Comparison of ENCODE assay signal across 1 cellular context in genomic region chr2:199985625-199986207, GRCh38.
TF ChIP-seq lines count a peak whose summit lies in the region.

No MANE protein-coding gene starts in this region.

TF ChIP-seq in HepG2, 621 proteins besides CTCF, POLR2A, EP300 and RAD21 (continued from another document and continues in another):
- TF ChIP-seq AHDC1 (CRISPR knock-in tag; IDR thresholded peaks at IDR 0.05; ENCODE audit: borderline replicate concordance) = no peak
- no peak for TF ChIP-seq ZNF737 (CRISPR knock-in tag; IDR thresholded peaks at IDR 0.05; ENCODE audit: borderline replicate concordance)
- TF ChIP-seq ASH2L (IDR thresholded peaks at IDR 0.05; ENCODE audit: insufficient read length, low read depth, low read length) = peak; percentile 19
- no peak for TF ChIP-seq ZNF207 (IDR thresholded peaks at IDR 0.05; ENCODE audit: borderline replicate concordance)
- no peak for TF ChIP-seq ZGPAT (CRISPR knock-in tag; IDR thresholded peaks at IDR 0.05)
- TF ChIP-seq NAIF1 (CRISPR knock-in tag; IDR thresholded peaks at IDR 0.05; ENCODE audit: borderline replicate concordance) = no peak
- TF ChIP-seq YEATS2 (CRISPR knock-in tag; IDR thresholded peaks at IDR 0.05; ENCODE audit: borderline replicate concordance) = peak; percentile 47; the same call in 1 of the 2 replicates
- peak; percentile 82 for TF ChIP-seq YY1 (IDR thresholded peaks at IDR 0.05; ENCODE audit: insufficient read depth, insufficient replicate concordance, low read depth, low read length)
- no peak for TF ChIP-seq PHB2 (IDR thresholded peaks at IDR 0.05; ENCODE audit: partially characterized antibody)
- TF ChIP-seq ZIK1 (CRISPR knock-in tag; IDR thresholded peaks at IDR 0.05; ENCODE audit: borderline replicate concordance, low read depth) = no peak
- no peak for TF ChIP-seq ZNF263 (CRISPR knock-in tag; IDR thresholded peaks at IDR 0.05)
- no peak for TF ChIP-seq NFRKB (IDR thresholded peaks at IDR 0.05)
- no peak for TF ChIP-seq FOSL1 (CRISPR knock-in tag; IDR thresholded peaks at IDR 0.05; ENCODE audit: borderline replicate concordance)
- TF ChIP-seq CSRNP2 (CRISPR knock-in tag; conservative IDR thresholded peaks at IDR 0.05; ENCODE audit: low read depth) = no peak
- TF ChIP-seq SMC3 (IDR thresholded peaks at IDR 0.05; ENCODE audit: low read length) = peak; percentile 93
- TF ChIP-seq MEIS1 (CRISPR knock-in tag; IDR thresholded peaks at IDR 0.05; ENCODE audit: borderline replicate concordance) = no peak
- TF ChIP-seq ZNF121 (CRISPR knock-in tag; IDR thresholded peaks at IDR 0.05) = no peak
- no peak for TF ChIP-seq SATB2 (CRISPR knock-in tag; IDR thresholded peaks at IDR 0.05)
- TF ChIP-seq TSC22D2 (CRISPR knock-in tag; IDR thresholded peaks at IDR 0.05; ENCODE audit: borderline replicate concordance) = no peak
- TF ChIP-seq PHF20 (CRISPR knock-in tag; IDR thresholded peaks at IDR 0.05) = peak; percentile 70
- no peak for TF ChIP-seq MTERF4 (CRISPR knock-in tag; IDR thresholded peaks at IDR 0.05)
- no peak for TF ChIP-seq ZNF609 (CRISPR knock-in tag; IDR thresholded peaks at IDR 0.05; ENCODE audit: borderline replicate concordance)
- TF ChIP-seq NCOR1 (IDR thresholded peaks at IDR 0.05; ENCODE audit: borderline replicate concordance, low read length) = no peak
- no peak for TF ChIP-seq PAX8 (CRISPR knock-in tag; IDR thresholded peaks at IDR 0.05; ENCODE audit: borderline replicate concordance)
- no peak for TF ChIP-seq CHD2 (IDR thresholded peaks at IDR 0.05; ENCODE audit: low read depth, low read length)
- TF ChIP-seq THAP9 (CRISPR knock-in tag; IDR thresholded peaks at IDR 0.05; ENCODE audit: borderline replicate concordance) = no peak
- no peak for TF ChIP-seq RFXANK (CRISPR knock-in tag; IDR thresholded peaks at IDR 0.05)
- TF ChIP-seq ZNF18 (CRISPR knock-in tag; IDR thresholded peaks at IDR 0.05; ENCODE audit: insufficient replicate concordance) = no peak
- no peak for TF ChIP-seq DMAP1 (CRISPR knock-in tag; IDR thresholded peaks at IDR 0.05)
- TF ChIP-seq ZNF530 (CRISPR knock-in tag; IDR thresholded peaks at IDR 0.05; ENCODE audit: low read depth) = no peak
- TF ChIP-seq ZNF792 (CRISPR knock-in tag; IDR thresholded peaks at IDR 0.05) = no peak
- TF ChIP-seq ZNF557 (CRISPR knock-in tag; IDR thresholded peaks at IDR 0.05) = no peak
- no peak for TF ChIP-seq SKIL (CRISPR knock-in tag; IDR thresholded peaks at IDR 0.05; ENCODE audit: borderline replicate concordance)
- no peak for TF ChIP-seq ZNF776 (CRISPR knock-in tag; IDR thresholded peaks at IDR 0.05)
- peak; percentile 50; the same call in 1 of the 2 replicates for TF ChIP-seq REPIN1 (CRISPR knock-in tag; IDR thresholded peaks at IDR 0.05; ENCODE audit: borderline replicate concordance, low read depth)
- TF ChIP-seq HOXA7 (CRISPR knock-in tag; IDR thresholded peaks at IDR 0.05) = no peak
- TF ChIP-seq PBX2 (CRISPR knock-in tag; IDR thresholded peaks at IDR 0.05) = no peak
